14 cellular contexts compared by ENCODE assay signal in the genomic region with DNA sequence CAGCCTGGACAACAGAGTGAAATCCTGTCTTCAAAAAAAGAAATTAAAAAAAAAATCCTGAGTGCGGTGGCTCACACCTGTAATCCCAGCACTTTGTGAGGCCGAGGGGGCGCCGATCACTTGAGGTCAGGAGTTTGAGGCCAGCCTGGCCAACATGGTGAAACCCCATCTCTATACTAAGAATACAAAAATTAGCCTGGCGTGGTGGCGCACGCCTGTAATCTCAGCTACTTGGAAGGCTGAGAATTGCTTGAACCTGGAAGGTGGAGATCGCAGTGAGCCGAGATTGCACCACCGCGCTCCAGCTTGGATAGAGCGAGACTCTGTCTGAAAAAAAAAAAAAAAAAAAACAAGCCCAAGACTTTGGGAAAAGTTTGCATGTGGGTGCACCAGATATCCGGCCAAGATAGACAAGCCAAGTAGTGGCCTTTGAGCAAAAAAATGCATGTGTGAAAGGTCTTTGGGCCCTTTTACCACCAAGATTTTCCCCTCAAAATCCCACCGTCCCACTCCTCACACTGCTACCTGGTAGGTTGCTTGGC. TPM values are rescaled to one million over a fixed set of nuclear protein-coding genes. Genes with fewer than 3 reads are reported as not detected.
"Had no signal": no experiment of that assay in that cellular context is flagged by ENCODE, and none has a peak within 500 bp of the region (broad histone marks: within the 10 kb centered on the region; RNA-seq: fewer than 3 reads in every experiment).

No MANE protein-coding gene starts in this region.

- H3K27ac Mint-ChIP-seq: stimulated activated memory B cell treated with anti-CD40 and anti-IgM and Interleukin-4, amounts not matched to agents 10 μg/mL and 1 μg/mL and 100 μg/mL, for 72 hours had no signal

- DNase-seq: activated CD4-positive, alpha-beta T cell treated with anti-CD3 and anti-CD28 coated beads, Interleukin-2, amount 50 U/mL, for 4 hours; activated CD4-positive, CD25-positive, alpha-beta regulatory T cell treated with anti-CD3 and anti-CD28 coated beads, Interleukin-2, amount 50 U/mL, for 72 hours; activated naive CD4-positive, alpha-beta T cell; central memory CD4-positive, alpha-beta T cell; cortex of kidney; left ventricle myocardium superior; mesendoderm; upper lobe of right lung had no signal

- H2AFZ ChIP-seq: hepatocyte had no signal

- H3K27ac ChIP-seq: neutrophil had no signal

- H3K27me3 ChIP-seq: hepatocyte, neutrophil, upper lobe of right lung had no signal

- H3K27me3 Mint-ChIP-seq: progenitor cell of endocrine pancreas; stimulated activated memory B cell treated with anti-CD40 and anti-IgM and Interleukin-4, amounts not matched to agents 10 μg/mL and 1 μg/mL and 100 μg/mL, for 72 hours had no signal

- H3K4me3 Mint-ChIP-seq: stimulated activated memory B cell treated with anti-CD40 and anti-IgM and Interleukin-4, amounts not matched to agents 10 μg/mL and 1 μg/mL and 100 μg/mL, for 72 hours had no signal

- H3K4me2 ChIP-seq: hepatocyte, smooth muscle cell had no signal

- H3K9me3 ChIP-seq: neutrophil, upper lobe of right lung had no signal

- ATAC-seq: left ventricle myocardium superior; right cardiac atrium; stimulated activated memory B cell treated with anti-CD40 and anti-IgM and Interleukin-4, amounts not matched to agents 10 μg/mL and 1 μg/mL and 100 μg/mL, for 72 hours; upper lobe of right lung had no signal

- H3K4me3 ChIP-seq: hepatocyte, smooth muscle cell, upper lobe of right lung had no signal

- H3K9me3 Mint-ChIP-seq: stimulated activated memory B cell treated with anti-CD40 and anti-IgM and Interleukin-4, amounts not matched to agents 10 μg/mL and 1 μg/mL and 100 μg/mL, for 72 hours had no signal

RNA-seq across cellular contexts. Expression of gene PTGER1, which starts 37.3 kb away (rescaled TPM):
- total RNA-seq: left ventricle myocardium superior had no signal
- polyA plus RNA-seq: right cardiac atrium had no signal
